Comparison of ENCODE assay signal across 8 cellular contexts in the genomic region with DNA sequence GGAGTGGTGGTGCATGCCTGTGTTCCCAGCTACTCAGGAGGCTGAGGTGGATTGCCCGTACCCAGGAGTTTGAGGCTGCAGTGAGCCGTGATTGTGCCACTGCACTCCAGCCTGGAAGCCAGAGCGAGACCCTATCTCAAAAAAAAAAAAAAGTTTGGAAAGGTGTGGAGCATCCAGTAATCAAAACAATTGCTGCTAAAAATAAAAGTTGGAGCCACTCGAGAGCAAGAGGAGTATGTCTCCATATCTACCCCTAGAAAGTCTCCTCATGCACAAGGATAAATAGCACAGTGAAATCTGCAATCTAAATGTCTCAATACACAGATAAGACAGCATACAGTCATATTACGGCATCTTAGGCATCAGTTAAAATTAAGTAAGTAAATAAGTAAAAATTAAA.
"Had no signal": no experiment of that assay in that cellular context is flagged by ENCODE, and none has a peak within 500 bp of the region (broad histone marks: within the 10 kb centered on the region; RNA-seq: fewer than 3 reads in every experiment).

No MANE protein-coding gene starts in this region.

- H3K4me3 ChIP-seq: GM23248, HAP-1, K562 had no signal

- ATAC-seq: HCT116, K562 had no signal

- H3K27ac Mint-ChIP-seq: HFFc6 had no signal

- H3K4me3 Mint-ChIP-seq: HFFc6 had no signal

- H3K36me3 ChIP-seq: HAP-1 had no signal

- DNase-seq: GM23248, GOT3, H7, HFFc6, IMR-90 had no signal

- H2AFZ ChIP-seq: GM23248 had no signal

- H3K27ac ChIP-seq: GM23248 had no signal

- H3K9ac ChIP-seq: GM23248 had no signal

- H3K9me3 ChIP-seq: HAP-1 had no signal
